1 cellular context compared by ENCODE assay signal in the genomic region with DNA sequence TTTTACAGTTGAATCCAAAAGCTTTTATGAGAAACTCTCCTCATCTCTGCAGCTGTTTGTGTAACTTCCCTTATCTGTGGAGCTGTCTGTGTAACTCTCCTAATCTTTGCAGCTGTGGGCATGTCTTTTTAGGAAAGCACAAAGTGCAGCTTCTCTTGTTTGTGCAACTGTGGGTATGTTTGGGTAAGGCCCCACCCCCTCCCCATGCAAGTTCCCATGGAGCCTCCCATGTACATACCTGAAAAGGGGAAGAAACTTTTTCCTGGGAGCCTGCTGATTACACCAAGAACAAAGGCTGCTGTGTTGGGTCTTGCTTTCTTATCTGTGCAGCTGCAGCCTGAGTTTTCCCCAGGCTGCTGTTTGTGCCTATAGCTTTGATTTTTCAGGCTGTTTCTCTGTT.
TF ChIP-seq lines count a peak whose summit lies in the region.

No MANE protein-coding gene starts in this region.

TF ChIP-seq in HepG2, 621 proteins besides CTCF, POLR2A, EP300 and RAD21 (continued from another document and continues in another):
- TF ChIP-seq, protein P1, sequence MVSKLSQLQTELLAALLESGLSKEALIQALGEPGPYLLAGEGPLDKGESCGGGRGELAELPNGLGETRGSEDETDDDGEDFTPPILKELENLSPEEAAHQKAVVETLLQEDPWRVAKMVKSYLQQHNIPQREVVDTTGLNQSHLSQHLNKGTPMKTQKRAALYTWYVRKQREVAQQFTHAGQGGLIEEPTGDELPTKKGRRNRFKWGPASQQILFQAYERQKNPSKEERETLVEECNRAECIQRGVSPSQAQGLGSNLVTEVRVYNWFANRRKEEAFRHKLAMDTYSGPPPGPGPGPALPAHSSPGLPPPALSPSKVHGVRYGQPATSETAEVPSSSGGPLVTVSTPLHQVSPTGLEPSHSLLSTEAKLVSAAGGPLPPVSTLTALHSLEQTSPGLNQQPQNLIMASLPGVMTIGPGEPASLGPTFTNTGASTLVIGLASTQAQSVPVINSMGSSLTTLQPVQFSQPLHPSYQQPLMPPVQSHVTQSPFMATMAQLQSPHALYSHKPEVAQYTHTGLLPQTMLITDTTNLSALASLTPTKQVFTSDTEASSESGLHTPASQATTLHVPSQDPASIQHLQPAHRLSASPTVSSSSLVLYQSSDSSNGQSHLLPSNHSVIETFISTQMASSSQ (IDR thresholded peaks at IDR 0.05; ENCODE audit: low read depth) = peak; percentile 79
- TF ChIP-seq, protein P1 (CRISPR knock-in tag; IDR thresholded peaks at IDR 0.05; ENCODE audit: borderline replicate concordance) = peak; percentile 94
- TF ChIP-seq KMT2A (CRISPR knock-in tag; IDR thresholded peaks at IDR 0.05) = peak; percentile 58; the same call in 1 of the 2 replicates
- TF ChIP-seq EEA1 (CRISPR knock-in tag; IDR thresholded peaks at IDR 0.05; ENCODE audit: borderline replicate concordance) = no peak
- TF ChIP-seq, protein P2, sequence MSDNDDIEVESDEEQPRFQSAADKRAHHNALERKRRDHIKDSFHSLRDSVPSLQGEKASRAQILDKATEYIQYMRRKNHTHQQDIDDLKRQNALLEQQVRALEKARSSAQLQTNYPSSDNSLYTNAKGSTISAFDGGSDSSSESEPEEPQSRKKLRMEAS (IDR thresholded peaks at IDR 0.05) = peak; percentile 60
- peak; percentile 91; the same call in 1 of the 2 replicates for TF ChIP-seq ZNF788 (CRISPR knock-in tag; IDR thresholded peaks at IDR 0.05; ENCODE audit: borderline replicate concordance)
- TF ChIP-seq KDM1A (CRISPR knock-in tag; IDR thresholded peaks at IDR 0.05) = peak; percentile 80; the same call in 1 of the 2 replicates
- TF ChIP-seq ZSCAN29 (CRISPR knock-in tag; conservative IDR thresholded peaks at IDR 0.05) = peak; percentile 87
- TF ChIP-seq EHMT2 (IDR thresholded peaks at IDR 0.05; ENCODE audit: borderline replicate concordance, low read depth, low read length) = no peak; the same call in 1 of the 2 replicates
- TF ChIP-seq, protein P3, sequence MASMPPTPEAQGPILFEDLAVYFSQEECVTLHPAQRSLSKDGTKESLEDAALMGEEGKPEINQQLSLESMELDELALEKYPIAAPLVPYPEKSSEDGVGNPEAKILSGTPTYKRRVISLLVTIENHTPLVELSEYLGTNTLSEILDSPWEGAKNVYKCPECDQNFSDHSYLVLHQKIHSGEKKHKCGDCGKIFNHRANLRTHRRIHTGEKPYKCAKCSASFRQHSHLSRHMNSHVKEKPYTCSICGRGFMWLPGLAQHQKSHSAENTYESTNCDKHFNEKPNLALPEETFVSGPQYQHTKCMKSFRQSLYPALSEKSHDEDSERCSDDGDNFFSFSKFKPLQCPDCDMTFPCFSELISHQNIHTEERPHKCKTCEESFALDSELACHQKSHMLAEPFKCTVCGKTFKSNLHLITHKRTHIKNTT (CRISPR knock-in tag; IDR thresholded peaks at IDR 0.05) = no peak
- no peak for TF ChIP-seq CBX1 (IDR thresholded peaks at IDR 0.05; ENCODE audit: low read depth)
- TF ChIP-seq, protein P4, sequence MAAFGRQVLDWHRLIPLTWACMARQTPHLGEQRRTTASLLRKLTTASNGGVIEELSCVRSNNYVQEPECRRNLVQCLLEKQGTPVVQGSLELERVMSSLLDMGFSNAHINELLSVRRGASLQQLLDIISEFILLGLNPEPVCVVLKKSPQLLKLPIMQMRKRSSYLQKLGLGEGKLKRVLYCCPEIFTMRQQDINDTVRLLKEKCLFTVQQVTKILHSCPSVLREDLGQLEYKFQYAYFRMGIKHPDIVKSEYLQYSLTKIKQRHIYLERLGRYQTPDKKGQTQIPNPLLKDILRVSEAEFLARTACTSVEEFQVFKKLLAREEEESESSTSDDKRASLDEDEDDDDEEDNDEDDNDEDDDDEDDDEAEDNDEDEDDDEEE (CRISPR knock-in tag; IDR thresholded peaks at IDR 0.05) = no peak; the same call in 1 of the 2 replicates
- TF ChIP-seq ZNF878 (CRISPR knock-in tag; IDR thresholded peaks at IDR 0.05) = peak; percentile 94
- no peak for TF ChIP-seq PAX8 (CRISPR knock-in tag; IDR thresholded peaks at IDR 0.05; ENCODE audit: borderline replicate concordance)
- TF ChIP-seq KAT7 (CRISPR knock-in tag; IDR thresholded peaks at IDR 0.05; ENCODE audit: borderline replicate concordance) = peak; percentile 87; the same call in 1 of the 2 replicates
- no peak for TF ChIP-seq CREB1 (IDR thresholded peaks at IDR 0.05)
- TF ChIP-seq CREB1 (CRISPR knock-in tag; IDR thresholded peaks at IDR 0.05) = peak; percentile 76
- TF ChIP-seq, protein P5, sequence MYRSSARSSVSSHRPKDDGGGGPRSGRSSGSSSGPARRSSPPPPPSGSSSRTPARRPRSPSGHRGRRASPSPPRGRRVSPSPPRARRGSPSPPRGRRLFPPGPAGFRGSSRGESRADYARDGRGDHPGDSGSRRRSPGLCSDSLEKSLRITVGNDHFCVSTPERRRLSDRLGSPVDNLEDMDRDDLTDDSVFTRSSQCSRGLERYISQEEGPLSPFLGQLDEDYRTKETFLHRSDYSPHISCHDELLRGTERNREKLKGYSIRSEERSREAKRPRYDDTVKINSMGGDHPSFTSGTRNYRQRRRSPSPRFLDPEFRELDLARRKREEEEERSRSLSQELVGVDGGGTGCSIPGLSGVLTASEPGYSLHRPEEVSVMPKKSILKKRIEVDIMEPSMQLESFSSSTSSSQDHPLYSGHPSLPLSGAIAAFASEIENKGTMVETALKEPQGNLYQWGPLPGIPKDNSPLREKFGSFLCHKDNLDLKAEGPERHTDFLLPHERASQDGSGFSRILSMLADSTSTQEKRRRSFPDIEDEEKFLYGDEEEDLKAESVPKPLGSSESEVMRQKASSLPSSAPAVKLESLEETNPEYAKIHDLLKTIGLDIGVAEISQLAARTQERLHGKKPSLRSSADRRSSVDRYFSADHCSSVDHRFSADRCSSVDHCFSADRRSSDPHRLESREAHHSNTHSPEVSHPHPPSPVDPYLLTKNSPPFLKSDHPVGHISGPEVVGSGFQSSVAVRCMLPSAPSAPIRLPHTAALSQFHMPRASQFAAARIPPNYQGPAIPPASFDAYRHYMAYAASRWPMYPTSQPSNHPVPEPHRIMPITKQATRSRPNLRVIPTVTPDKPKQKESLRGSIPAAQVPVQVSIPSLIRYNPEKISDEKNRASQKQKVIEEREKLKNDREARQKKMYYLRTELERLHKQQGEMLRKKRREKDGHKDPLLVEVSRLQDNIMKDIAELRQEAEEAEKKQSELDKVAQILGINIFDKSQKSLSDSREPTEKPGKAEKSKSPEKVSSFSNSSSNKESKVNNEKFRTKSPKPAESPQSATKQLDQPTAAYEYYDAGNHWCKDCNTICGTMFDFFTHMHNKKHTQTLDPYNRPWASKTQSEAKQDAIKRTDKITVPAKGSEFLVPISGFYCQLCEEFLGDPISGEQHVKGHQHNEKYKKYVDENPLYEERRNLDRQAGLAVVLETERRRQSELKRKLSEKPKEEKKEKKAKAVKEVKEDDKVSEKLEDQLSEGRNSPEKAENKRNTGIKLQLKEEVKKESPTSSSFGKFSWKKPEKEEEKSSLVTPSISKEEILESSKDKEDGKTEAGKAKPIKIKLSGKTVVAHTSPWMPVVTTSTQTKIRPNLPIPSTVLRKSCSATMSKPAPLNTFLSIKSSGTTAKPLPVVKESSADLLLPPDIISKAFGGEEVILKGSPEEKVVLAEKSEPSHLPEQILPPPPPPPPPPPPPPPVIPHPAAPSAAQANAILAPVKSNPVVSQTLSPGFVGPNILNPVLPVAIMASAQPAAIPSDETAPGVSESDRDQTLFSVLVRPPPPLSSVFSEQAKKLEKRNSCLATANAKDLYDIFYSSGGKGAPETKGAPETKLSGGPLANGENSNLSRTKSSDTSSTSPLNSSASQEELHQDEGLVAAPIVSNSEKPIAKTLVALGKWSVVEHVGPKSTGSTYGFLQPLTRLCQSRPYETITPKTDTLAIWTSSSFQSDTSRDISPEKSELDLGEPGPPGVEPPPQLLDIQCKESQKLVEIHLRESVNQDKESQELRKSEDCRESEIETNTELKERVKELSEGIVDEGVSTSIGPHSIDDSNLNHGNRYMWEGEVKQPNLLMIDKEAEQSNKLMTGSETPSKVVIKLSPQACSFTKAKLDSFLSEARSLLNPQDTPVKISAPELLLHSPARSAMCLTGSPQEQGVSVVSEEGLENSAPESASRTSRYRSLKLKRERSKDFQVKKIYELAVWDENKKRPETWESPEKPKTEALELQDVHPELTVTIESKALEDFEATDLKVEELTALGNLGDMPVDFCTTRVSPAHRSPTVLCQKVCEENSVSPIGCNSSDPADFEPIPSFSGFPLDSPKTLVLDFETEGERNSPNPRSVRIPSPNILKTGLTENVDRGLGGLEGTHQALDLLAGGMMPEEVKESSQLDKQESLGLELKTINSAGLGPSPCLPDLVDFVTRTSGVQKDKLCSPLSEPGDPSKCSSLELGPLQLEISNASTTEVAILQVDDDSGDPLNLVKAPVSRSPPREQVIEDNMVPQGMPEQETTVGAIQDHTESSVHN (CRISPR knock-in tag; IDR thresholded peaks at IDR 0.05) = no peak
- peak; percentile 98 for TF ChIP-seq NCOA2 (CRISPR knock-in tag; IDR thresholded peaks at IDR 0.05)
- peak; percentile 92 for TF ChIP-seq HDAC1 (CRISPR knock-in tag; IDR thresholded peaks at IDR 0.05)
- peak; percentile 96 for TF ChIP-seq RXRB (CRISPR knock-in tag; IDR thresholded peaks at IDR 0.05; ENCODE audit: borderline replicate concordance)
- peak; percentile 96 for TF ChIP-seq RARA (CRISPR knock-in tag; IDR thresholded peaks at IDR 0.05)
- TF ChIP-seq TEAD3 (CRISPR knock-in tag; optimal IDR thresholded peaks at IDR 0.05; ENCODE audit: borderline replicate concordance) = peak; percentile 96
- 0 out of 2 replicates have a peak, but pooled peaks have one; percentile 67 for TF ChIP-seq MTA1 (CRISPR knock-in tag; IDR thresholded peaks at IDR 0.05; ENCODE audit: borderline replicate concordance)
- peak; percentile 100 for TF ChIP-seq BCL6 (CRISPR knock-in tag; IDR thresholded peaks at IDR 0.05)
- no peak for TF ChIP-seq ZNF737 (CRISPR knock-in tag; IDR thresholded peaks at IDR 0.05; ENCODE audit: borderline replicate concordance)
- TF ChIP-seq ERF (CRISPR knock-in tag; IDR thresholded peaks at IDR 0.05) = peak; percentile 87
- no peak for TF ChIP-seq NONO (IDR thresholded peaks at IDR 0.05)
- peak; percentile 85 for TF ChIP-seq NONO (CRISPR knock-in tag; conservative IDR thresholded peaks at IDR 0.05)
- TF ChIP-seq NAIF1 (CRISPR knock-in tag; IDR thresholded peaks at IDR 0.05; ENCODE audit: borderline replicate concordance) = no peak
- 0 out of 2 replicates have a peak, but pooled peaks have one; percentile 55 for TF ChIP-seq ZNF264 (CRISPR knock-in tag; IDR thresholded peaks at IDR 0.05)
- TF ChIP-seq, protein P6, sequence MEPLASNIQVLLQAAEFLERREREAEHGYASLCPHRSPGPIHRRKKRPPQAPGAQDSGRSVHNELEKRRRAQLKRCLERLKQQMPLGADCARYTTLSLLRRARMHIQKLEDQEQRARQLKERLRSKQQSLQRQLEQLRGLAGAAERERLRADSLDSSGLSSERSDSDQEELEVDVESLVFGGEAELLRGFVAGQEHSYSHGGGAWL (CRISPR knock-in tag; IDR thresholded peaks at IDR 0.05) = no peak
- no peak for TF ChIP-seq ZNF773 (CRISPR knock-in tag; IDR thresholded peaks at IDR 0.05; ENCODE audit: borderline replicate concordance)
- TF ChIP-seq, protein P7, sequence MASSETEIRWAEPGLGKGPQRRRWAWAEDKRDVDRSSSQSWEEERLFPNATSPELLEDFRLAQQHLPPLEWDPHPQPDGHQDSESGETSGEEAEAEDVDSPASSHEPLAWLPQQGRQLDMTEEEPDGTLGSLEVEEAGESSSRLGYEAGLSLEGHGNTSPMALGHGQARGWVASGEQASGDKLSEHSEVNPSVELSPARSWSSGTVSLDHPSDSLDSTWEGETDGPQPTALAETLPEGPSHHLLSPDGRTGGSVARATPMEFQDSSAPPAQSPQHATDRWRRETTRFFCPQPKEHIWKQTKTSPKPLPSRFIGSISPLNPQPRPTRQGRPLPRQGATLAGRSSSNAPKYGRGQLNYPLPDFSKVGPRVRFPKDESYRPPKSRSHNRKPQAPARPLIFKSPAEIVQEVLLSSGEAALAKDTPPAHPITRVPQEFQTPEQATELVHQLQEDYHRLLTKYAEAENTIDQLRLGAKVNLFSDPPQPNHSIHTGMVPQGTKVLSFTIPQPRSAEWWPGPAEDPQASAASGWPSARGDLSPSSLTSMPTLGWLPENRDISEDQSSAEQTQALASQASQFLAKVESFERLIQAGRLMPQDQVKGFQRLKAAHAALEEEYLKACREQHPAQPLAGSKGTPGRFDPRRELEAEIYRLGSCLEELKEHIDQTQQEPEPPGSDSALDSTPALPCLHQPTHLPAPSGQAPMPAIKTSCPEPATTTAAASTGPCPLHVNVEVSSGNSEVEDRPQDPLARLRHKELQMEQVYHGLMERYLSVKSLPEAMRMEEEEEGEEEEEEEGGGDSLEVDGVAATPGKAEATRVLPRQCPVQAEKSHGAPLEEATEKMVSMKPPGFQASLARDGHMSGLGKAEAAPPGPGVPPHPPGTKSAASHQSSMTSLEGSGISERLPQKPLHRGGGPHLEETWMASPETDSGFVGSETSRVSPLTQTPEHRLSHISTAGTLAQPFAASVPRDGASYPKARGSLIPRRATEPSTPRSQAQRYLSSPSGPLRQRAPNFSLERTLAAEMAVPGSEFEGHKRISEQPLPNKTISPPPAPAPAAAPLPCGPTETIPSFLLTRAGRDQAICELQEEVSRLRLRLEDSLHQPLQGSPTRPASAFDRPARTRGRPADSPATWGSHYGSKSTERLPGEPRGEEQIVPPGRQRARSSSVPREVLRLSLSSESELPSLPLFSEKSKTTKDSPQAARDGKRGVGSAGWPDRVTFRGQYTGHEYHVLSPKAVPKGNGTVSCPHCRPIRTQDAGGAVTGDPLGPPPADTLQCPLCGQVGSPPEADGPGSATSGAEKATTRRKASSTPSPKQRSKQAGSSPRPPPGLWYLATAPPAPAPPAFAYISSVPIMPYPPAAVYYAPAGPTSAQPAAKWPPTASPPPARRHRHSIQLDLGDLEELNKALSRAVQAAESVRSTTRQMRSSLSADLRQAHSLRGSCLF (CRISPR knock-in tag; IDR thresholded peaks at IDR 0.05; ENCODE audit: borderline replicate concordance) = no peak
- peak; percentile 80; the same call in 1 of the 2 replicates for TF ChIP-seq MIER3 (CRISPR knock-in tag; IDR thresholded peaks at IDR 0.05; ENCODE audit: borderline replicate concordance)
- no peak for TF ChIP-seq POLR2AphosphoS2 (IDR thresholded peaks at IDR 0.05; ENCODE audit: low read depth, low read length)
- peak; percentile 96 for TF ChIP-seq ZBTB42 (CRISPR knock-in tag; IDR thresholded peaks at IDR 0.05)
- TF ChIP-seq TCF12 (IDR thresholded peaks at IDR 0.05) = no peak
- peak; percentile 100 for TF ChIP-seq TCF12 (CRISPR knock-in tag; IDR thresholded peaks at IDR 0.05)
- 0 out of 2 replicates have a peak, but pooled peaks have one; percentile 32 for TF ChIP-seq ZFP37 (CRISPR knock-in tag; IDR thresholded peaks at IDR 0.05; ENCODE audit: borderline replicate concordance)
- TF ChIP-seq CEBPB (IDR thresholded peaks at IDR 0.05; ENCODE audit: borderline replicate concordance, low read depth, low read length) = peak; percentile 95
- peak; percentile 94 for TF ChIP-seq IRF2 (CRISPR knock-in tag; IDR thresholded peaks at IDR 0.05)
- peak; percentile 75; the same call in 1 of the 2 replicates for TF ChIP-seq MEIS1 (CRISPR knock-in tag; IDR thresholded peaks at IDR 0.05; ENCODE audit: borderline replicate concordance)
